In genomic region chr3:88033088-88033487, GRCh38 we compare ENCODE assay signal across 1 cellular context.
TF ChIP-seq lines count a peak whose summit lies in the region.

No MANE protein-coding gene starts in this region.

TF ChIP-seq in A549, 52 proteins besides CTCF, POLR2A, EP300 and RAD21:
- TF ChIP-seq GATA3 (IDR thresholded peaks at IDR 0.05; ENCODE audit: borderline replicate concordance) (no peak), NPAS2 (CRISPR knock-in tag; IDR thresholded peaks at IDR 0.05; ENCODE audit: borderline replicate concordance) (no peak)
